Comparison of ENCODE assay signal across 18 cellular contexts in the genomic region with DNA sequence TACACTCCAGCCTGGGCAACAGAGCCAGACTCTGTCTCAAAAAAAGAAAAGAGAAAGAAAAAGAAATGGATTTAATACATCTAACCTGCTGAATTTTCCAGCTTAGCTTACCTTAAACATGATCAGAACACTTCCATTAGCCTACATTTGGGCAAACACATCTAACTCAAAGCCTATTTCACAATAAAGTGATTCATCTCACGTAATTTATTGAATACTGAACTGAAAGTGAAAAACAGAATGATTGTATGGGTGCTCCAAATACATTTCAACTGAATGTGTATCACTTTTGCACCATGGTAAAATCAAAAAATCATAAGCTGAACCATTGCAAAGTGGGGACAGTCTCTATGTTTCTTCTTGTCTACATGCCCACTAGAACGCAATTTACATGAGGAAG. TPM values are rescaled to one million over a fixed set of nuclear protein-coding genes. Genes with fewer than 3 reads are reported as not detected.
A peak's percentile ranks its signal among the peaks of the same experiment; 100 is the strongest.
DNase-seq lines count a peak whose midpoint lies in the region; ATAC-seq and TF ChIP-seq lines count a peak whose summit lies in the region.
"Had no signal": no experiment of that assay in that cellular context is flagged by ENCODE, and none has a peak within 500 bp of the region (broad histone marks: within the 10 kb centered on the region; RNA-seq: fewer than 3 reads in every experiment).

No MANE protein-coding gene starts in this region.

- peaks cover 6% of the 10 kb centered on the region for H4K20me1 ChIP-seq in Loucy (ENCODE audit: insufficient read depth, low read length, poor library complexity, severe bottlenecking)

- peaks cover 20% of the 10 kb centered on the region; the same call in 1 of the 2 replicates for H3K36me3 ChIP-seq in Loucy (ENCODE audit: insufficient read depth, low read length)
- peaks cover 16% of the 10 kb centered on the region for H3K36me3 ChIP-seq in adipocyte (ENCODE audit: control insufficient read depth, insufficient read depth, low read length, severe bottlenecking)
- H3K36me3 ChIP-seq in uterus = no peaks in the 10 kb centered on the region

- no peak for DNase-seq in activated naive CD8-positive, alpha-beta T cell treated with anti-CD3 and anti-CD28 coated beads for 36 hours
- DNase-seq in adipocyte (ENCODE audit: low read depth) = no peak
- DNase-seq in stimulated activated effector memory CD8-positive, alpha-beta T cell treated with anti-CD3 and anti-CD28 coated beads, Interleukin-12 subunit alpha, Interleukin-12 subunit beta, amount 100 ng/mL, for 72 hours (ENCODE audit: low spot score in 2 of 2) = no peak
- DNase-seq in uterus = no peak
- DNase-seq in activated naive CD4-positive, alpha-beta T cell treated with Interleukin-2 at 50 U/mL for 16 hours = no peak
- no peak for DNase-seq in activated CD8-positive, alpha-beta memory T cell treated with anti-CD3 and anti-CD28 coated beads for 24 hours
- DNase-seq: CD8-positive, alpha-beta T cell; DND-41; Kasumi-1; NCI-H1092; NCI-H187; NCI-H446 had no signal

- H3K4me2 ChIP-seq in Loucy (ENCODE audit: low read depth, low read length, poor library complexity, severe bottlenecking) = peak overlapping the region; percentile 49

- no peaks in the 10 kb centered on the region for H3K9me3 Mint-ChIP-seq in activated naive CD8-positive, alpha-beta T cell (ENCODE audit: low read depth)
- H3K9me3 Mint-ChIP-seq in activated naive CD8-positive, alpha-beta T cell treated with anti-CD3 and anti-CD28 coated beads for 36 hours = peaks cover 2% of the 10 kb centered on the region
- H3K9me3 Mint-ChIP-seq in stimulated activated effector memory CD8-positive, alpha-beta T cell treated with anti-CD3 and anti-CD28 coated beads, Interleukin-12 subunit alpha, Interleukin-12 subunit beta, amount 100 ng/mL, for 72 hours = no peaks in the 10 kb centered on the region
- H3K9me3 Mint-ChIP-seq: CD8-positive, alpha-beta T cell had no signal

- H3K36me3 Mint-ChIP-seq in activated naive CD8-positive, alpha-beta T cell = peaks cover 27% of the 10 kb centered on the region
- peaks cover 54% of the 10 kb centered on the region for H3K36me3 Mint-ChIP-seq in activated naive CD8-positive, alpha-beta T cell treated with anti-CD3 and anti-CD28 coated beads for 36 hours
- peaks cover 60% of the 10 kb centered on the region for H3K36me3 Mint-ChIP-seq in stimulated activated effector memory CD8-positive, alpha-beta T cell treated with anti-CD3 and anti-CD28 coated beads, Interleukin-12 subunit alpha, Interleukin-12 subunit beta, amount 100 ng/mL, for 72 hours

- peaks cover 55% of the 10 kb centered on the region for H3K4me1 Mint-ChIP-seq in activated naive CD8-positive, alpha-beta T cell (ENCODE audit: low read depth)
- H3K4me1 Mint-ChIP-seq in activated naive CD8-positive, alpha-beta T cell treated with anti-CD3 and anti-CD28 coated beads for 36 hours = peaks cover 32% of the 10 kb centered on the region
- peaks cover 36% of the 10 kb centered on the region for H3K4me1 Mint-ChIP-seq in stimulated activated effector memory CD8-positive, alpha-beta T cell treated with anti-CD3 and anti-CD28 coated beads, Interleukin-12 subunit alpha, Interleukin-12 subunit beta, amount 100 ng/mL, for 72 hours

- no peak overlapping the region for H3K27ac Mint-ChIP-seq in activated naive CD8-positive, alpha-beta T cell
- no peak overlapping the region for H3K27ac Mint-ChIP-seq in activated naive CD8-positive, alpha-beta T cell treated with anti-CD3 and anti-CD28 coated beads for 36 hours
- H3K27ac Mint-ChIP-seq in stimulated activated effector memory CD8-positive, alpha-beta T cell treated with anti-CD3 and anti-CD28 coated beads, Interleukin-12 subunit alpha, Interleukin-12 subunit beta, amount 100 ng/mL, for 72 hours = no peak overlapping the region
- H3K27ac Mint-ChIP-seq: B cell; CD8-positive, alpha-beta T cell had no signal

- H3K9ac ChIP-seq in Loucy (ENCODE audit: low read depth, low read length, poor library complexity, severe bottlenecking) = no peak overlapping the region
- no peak overlapping the region for H3K9ac ChIP-seq in adipocyte (ENCODE audit: low read length)

- intact Hi-C loops in uterus (cut with DNase I; ENCODE audit: low total_unique reads) = no loop called here

- no peaks in the 10 kb centered on the region for H3F3A ChIP-seq in Loucy (ENCODE audit: low read depth)

- H3K4me3 ChIP-seq in Loucy (ENCODE audit: low read length, poor library complexity, severe bottlenecking) = peak overlapping the region; percentile 35
- H3K4me3 ChIP-seq in adipocyte (ENCODE audit: low read length) = peak overlapping the region; percentile 53
- no peak overlapping the region for H3K4me3 ChIP-seq in uterus

- peaks cover 47% of the 10 kb centered on the region; the same call in 1 of the 2 replicates for H3K79me2 ChIP-seq in Loucy (ENCODE audit: insufficient read depth, low read length)

- TF ChIP-seq POLR2A in uterus (IDR thresholded peaks at IDR 0.05) = no peak

- no peaks in the 10 kb centered on the region for H3K9me2 ChIP-seq in Loucy (replicated peaks; ENCODE audit: low read depth, low read length)

- H3K4me1 ChIP-seq in Loucy (ENCODE audit: insufficient read depth, low read length, poor library complexity, severe bottlenecking) (peaks cover 24% of the 10 kb centered on the region), adipocyte (ENCODE audit: control insufficient read depth, insufficient read depth, low read length) (peaks cover 32% of the 10 kb centered on the region), uterus (no peaks in the 10 kb centered on the region)

- no peak for TF ChIP-seq CTCF in Loucy (conservative IDR thresholded peaks at IDR 0.05; ENCODE audit: low read length)
- TF ChIP-seq CTCF in uterus (IDR thresholded peaks at IDR 0.05) = no peak

- no peak overlapping the region for H2AFZ ChIP-seq in Loucy (ENCODE audit: low read length)

- no peak overlapping the region for H3K27ac ChIP-seq in uterus

- peak overlapping the region; percentile 38 for H3K4me3 Mint-ChIP-seq in activated naive CD8-positive, alpha-beta T cell
- H3K4me3 Mint-ChIP-seq in activated naive CD8-positive, alpha-beta T cell treated with anti-CD3 and anti-CD28 coated beads for 36 hours = no peak overlapping the region
- H3K4me3 Mint-ChIP-seq in stimulated activated effector memory CD8-positive, alpha-beta T cell treated with anti-CD3 and anti-CD28 coated beads, Interleukin-12 subunit alpha, Interleukin-12 subunit beta, amount 100 ng/mL, for 72 hours = no peak overlapping the region
- H3K4me3 Mint-ChIP-seq: B cell; CD8-positive, alpha-beta T cell had no signal

- no peaks in the 10 kb centered on the region for H3K27me3 Mint-ChIP-seq in activated naive CD8-positive, alpha-beta T cell
- no peaks in the 10 kb centered on the region for H3K27me3 Mint-ChIP-seq in activated naive CD8-positive, alpha-beta T cell treated with anti-CD3 and anti-CD28 coated beads for 36 hours
- H3K27me3 Mint-ChIP-seq: B cell had no signal

- H3K9me3 ChIP-seq in Loucy (ENCODE audit: insufficient read depth, low read depth, low read length) (no peaks in the 10 kb centered on the region), adipocyte (ENCODE audit: control insufficient read depth, low read length) (no peaks in the 10 kb centered on the region), uterus (no peaks in the 10 kb centered on the region)

- peak; percentile 36 for ATAC-seq in stimulated activated effector memory CD8-positive, alpha-beta T cell treated with anti-CD3 and anti-CD28 coated beads, Interleukin-12 subunit alpha, Interleukin-12 subunit beta, amount 100 ng/mL, for 72 hours
- ATAC-seq: CD8-positive, alpha-beta T cell; Panc1; Right ventricle myocardium inferior; SK-N-SH treated with all-trans-retinoic acid at 6 μM for 48 hours had no signal

- H3K27me3 ChIP-seq in Loucy (ENCODE audit: insufficient read depth, low read length, poor library complexity, severe bottlenecking) (no peaks in the 10 kb centered on the region), adipocyte (replicated peaks; ENCODE audit: control insufficient read depth, insufficient read depth, low read length) (no peaks in the 10 kb centered on the region), uterus (no peaks in the 10 kb centered on the region)

RNA-seq across cellular contexts. Expression of a gene that starts 9.0 kb away (rescaled TPM):
- 10 to 100 TPM; 31.1 to 31.4 TPM for total RNA-seq in activated naive CD8-positive, alpha-beta T cell treated with anti-CD3 and anti-CD28 coated beads for 36 hours
- total RNA-seq in uterus = 10 to 100 TPM; 19.2 to 61.2 (median 41.0) TPM

Comparison
In these comparisons a context has a peak if more than half of its experiments do, and no peak if none do; other contexts are left out.
1. H3K4me3 ChIP-seq: peak in Loucy (single experiment) and adipocyte (single experiment); none in uterus (0 of 2).